In the genomic region with DNA sequence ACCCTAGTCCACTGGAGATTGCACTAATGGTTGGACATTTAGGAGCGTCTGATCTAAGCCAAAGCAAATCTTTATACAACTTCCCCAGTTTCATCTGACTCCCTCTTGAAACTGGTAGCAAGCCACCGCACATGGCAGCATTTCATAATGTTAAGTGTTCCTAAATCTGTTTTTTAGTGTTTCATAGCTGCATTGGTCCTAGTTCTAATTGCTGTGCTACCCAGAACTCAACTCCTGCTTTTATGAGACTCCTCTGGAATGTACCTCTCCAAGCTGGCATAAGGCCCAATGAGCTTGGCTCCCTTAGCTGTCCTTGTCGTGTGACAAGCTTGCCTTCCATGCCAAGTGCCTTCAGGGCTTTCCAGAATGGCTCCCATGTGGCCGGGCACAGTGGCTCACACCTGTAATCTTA, we compare ENCODE assay signal across 14 cellular contexts.
DNase-seq lines count a peak whose midpoint lies in the region; ATAC-seq and TF ChIP-seq lines count a peak whose summit lies in the region.
"Had no signal": no experiment of that assay in that cellular context is flagged by ENCODE, and none has a peak within 500 bp of the region (broad histone marks: within the 10 kb centered on the region; RNA-seq: fewer than 3 reads in every experiment).

No MANE protein-coding gene starts in this region.

- H3K4me3 ChIP-seq in thyroid gland (replicated peaks in 1 of 3): no peak overlapping the region
- H3K4me3 ChIP-seq: HAP-1 had no signal

- WGBS in thyroid gland, 2 donors: 21 to 32% methylated on average over 4 of the region's 4 CpGs

- peak; percentile 83 for ATAC-seq in left colon
- ATAC-seq: effector memory CD8-positive, alpha-beta T cell had no signal

- peak in 1 of 2 donors; percentile 27 for TF ChIP-seq POLR2A in thyroid gland (IDR thresholded peaks at IDR 0.05)

- no peaks in the 10 kb centered on the region for H3K9me3 ChIP-seq in thyroid gland
- H3K9me3 ChIP-seq: HAP-1 had no signal

- intact Hi-C loops in left colon (cut with DNase I, micrococcal nuclease) (no loop called here), thyroid gland (cut with DNase I) (no loop called here)

- H3K4me1 ChIP-seq in thyroid gland: peaks cover 27 to 34% of the 10 kb centered on the region in 2 donors
- H3K4me1 ChIP-seq: HAP-1 had no signal

- in situ Hi-C loops in T47D (cut with HindIII; ENCODE audit: low pct_unique_long_range_greater_than_20kb, low sequenced_read_pairs): no loop called here

- peak overlapping the region; percentile 73 to 96 (median 82) for H3K27ac ChIP-seq in thyroid gland
- H3K27ac ChIP-seq: KMS-11 had no signal

- DNase-seq in M059J (ENCODE audit: low read depth) (peak; percentile 89), T47D (ENCODE audit: low read depth in 1 of 2, low spot score in 1 of 2) (peak; percentile 60 to 93), left colon (peak; percentile 47 to 67), thyroid gland (peak; percentile 89 to 95), NCI-H2227 (lab: John Stamatoyannopoulos, UW; ENCODE audit: unreplicated experiment) (no peak), NCI-H82 (lab: John Stamatoyannopoulos, UW) (no peak)
- DNase-seq in activated T-cell treated with anti-CD3 and anti-CD28 coated beads, Interleukin-2, amount 50 U/mL, for 48 hours: no peak
- DNase-seq: activated CD8-positive, alpha-beta memory T cell treated with anti-CD3 and anti-CD28 coated beads, Interleukin-2, amount 50 U/mL, for 4 hours; amniotic stem cell; DMS53; effector memory CD8-positive, alpha-beta T cell; NCI-H2227 treated with DMSO at 0.1 percent for 48 hours had no signal

- H3K27me3 ChIP-seq in thyroid gland: no peaks in the 10 kb centered on the region

- no peaks in the 10 kb centered on the region for H3K36me3 ChIP-seq in thyroid gland
- H3K36me3 ChIP-seq: HAP-1 had no signal

- TF ChIP-seq CTCF in thyroid gland (IDR thresholded peaks at IDR 0.05): no peak

Comparison
In these comparisons a context has a peak if more than half of its experiments do, and no peak if none do; other contexts are left out.
1. DNase-seq: peak in M059J (single experiment), T47D (2 of 2), left colon (2 of 2) and thyroid gland (2 of 2); none in NCI-H2227 (single experiment), activated T-cell treated with anti-CD3 and anti-CD28 coated beads, Interleukin-2, amount 50 U/mL, for 48 hours (0 of 2) and NCI-H82 (single experiment).